ENCODE assay signal across 2 cellular contexts in the genomic region with DNA sequence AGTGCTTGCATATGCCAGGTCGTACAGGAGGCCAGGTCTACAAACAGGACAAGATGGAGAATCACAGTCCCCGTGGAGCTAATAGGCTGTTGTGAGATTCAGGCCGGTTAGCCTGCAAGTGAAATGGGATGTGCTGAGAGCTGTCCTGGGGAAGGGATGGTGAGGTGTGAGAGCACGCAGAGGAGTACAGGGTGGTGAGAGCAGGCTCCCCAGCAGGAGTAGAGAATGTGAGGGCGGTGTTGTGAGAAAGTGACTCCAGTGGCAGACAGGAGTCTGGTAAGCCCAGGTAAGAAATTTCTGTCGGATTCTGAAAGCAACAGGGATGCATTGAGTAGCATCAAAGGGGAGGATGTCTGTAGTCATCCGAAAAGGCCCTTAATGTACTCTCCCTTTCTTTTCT.
TF ChIP-seq lines count a peak whose summit lies in the region.

No MANE protein-coding gene starts in this region.

TF ChIP-seq in IMR-90, 13 proteins besides CTCF, POLR2A, EP300 and RAD21:
- no peak for TF ChIP-seq CHD1 (IDR thresholded peaks at IDR 0.05; ENCODE audit: low read depth, low read length)
- no peak for TF ChIP-seq CEBPB (IDR thresholded peaks at IDR 0.05; ENCODE audit: low read depth, low read length)
- no peak for TF ChIP-seq NFE2L2 (IDR thresholded peaks at IDR 0.05; ENCODE audit: low read depth, low read length)
- TF ChIP-seq MAFK (IDR thresholded peaks at IDR 0.05; ENCODE audit: low read depth, low read length) = no peak
- TF ChIP-seq RFX5 (IDR thresholded peaks at IDR 0.05; ENCODE audit: low read depth, low read length) = no peak
- TF ChIP-seq MXI1 (IDR thresholded peaks at IDR 0.05; ENCODE audit: borderline replicate concordance, low read depth, low read length) = no peak

TF ChIP-seq in GM12878, 131 proteins besides CTCF, POLR2A, EP300 and RAD21:
- TF ChIP-seq ZNF622 (IDR thresholded peaks at IDR 0.05) = no peak
- no peak for TF ChIP-seq YY1 (IDR thresholded peaks at IDR 0.05; ENCODE audit: low read depth, low read length)
- TF ChIP-seq CHD4 (IDR thresholded peaks at IDR 0.05) = no peak
- TF ChIP-seq, protein P1, sequence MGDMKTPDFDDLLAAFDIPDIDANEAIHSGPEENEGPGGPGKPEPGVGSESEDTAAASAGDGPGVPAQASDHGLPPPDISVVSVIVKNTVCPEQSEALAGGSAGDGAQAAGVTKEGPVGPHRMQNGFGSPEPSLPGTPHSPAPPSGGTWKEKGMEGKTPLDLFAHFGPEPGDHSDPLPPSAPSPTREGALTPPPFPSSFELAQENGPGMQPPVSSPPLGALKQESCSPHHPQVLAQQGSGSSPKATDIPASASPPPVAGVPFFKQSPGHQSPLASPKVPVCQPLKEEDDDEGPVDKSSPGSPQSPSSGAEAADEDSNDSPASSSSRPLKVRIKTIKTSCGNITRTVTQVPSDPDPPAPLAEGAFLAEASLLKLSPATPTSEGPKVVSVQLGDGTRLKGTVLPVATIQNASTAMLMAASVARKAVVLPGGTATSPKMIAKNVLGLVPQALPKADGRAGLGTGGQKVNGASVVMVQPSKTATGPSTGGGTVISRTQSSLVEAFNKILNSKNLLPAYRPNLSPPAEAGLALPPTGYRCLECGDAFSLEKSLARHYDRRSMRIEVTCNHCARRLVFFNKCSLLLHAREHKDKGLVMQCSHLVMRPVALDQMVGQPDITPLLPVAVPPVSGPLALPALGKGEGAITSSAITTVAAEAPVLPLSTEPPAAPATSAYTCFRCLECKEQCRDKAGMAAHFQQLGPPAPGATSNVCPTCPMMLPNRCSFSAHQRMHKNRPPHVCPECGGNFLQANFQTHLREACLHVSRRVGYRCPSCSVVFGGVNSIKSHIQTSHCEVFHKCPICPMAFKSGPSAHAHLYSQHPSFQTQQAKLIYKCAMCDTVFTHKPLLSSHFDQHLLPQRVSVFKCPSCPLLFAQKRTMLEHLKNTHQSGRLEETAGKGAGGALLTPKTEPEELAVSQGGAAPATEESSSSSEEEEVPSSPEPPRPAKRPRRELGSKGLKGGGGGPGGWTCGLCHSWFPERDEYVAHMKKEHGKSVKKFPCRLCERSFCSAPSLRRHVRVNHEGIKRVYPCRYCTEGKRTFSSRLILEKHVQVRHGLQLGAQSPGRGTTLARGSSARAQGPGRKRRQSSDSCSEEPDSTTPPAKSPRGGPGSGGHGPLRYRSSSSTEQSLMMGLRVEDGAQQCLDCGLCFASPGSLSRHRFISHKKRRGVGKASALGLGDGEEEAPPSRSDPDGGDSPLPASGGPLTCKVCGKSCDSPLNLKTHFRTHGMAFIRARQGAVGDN (IDR thresholded peaks at IDR 0.05) = no peak
- no peak for TF ChIP-seq ZSCAN29 (IDR thresholded peaks at IDR 0.05)
- TF ChIP-seq CHD2 (IDR thresholded peaks at IDR 0.05; ENCODE audit: borderline replicate concordance, low read depth, low read length) = no peak
- no peak for TF ChIP-seq TAF1 (IDR thresholded peaks at IDR 0.05; ENCODE audit: borderline replicate concordance, low read depth, low read length)
